In the genomic region with DNA sequence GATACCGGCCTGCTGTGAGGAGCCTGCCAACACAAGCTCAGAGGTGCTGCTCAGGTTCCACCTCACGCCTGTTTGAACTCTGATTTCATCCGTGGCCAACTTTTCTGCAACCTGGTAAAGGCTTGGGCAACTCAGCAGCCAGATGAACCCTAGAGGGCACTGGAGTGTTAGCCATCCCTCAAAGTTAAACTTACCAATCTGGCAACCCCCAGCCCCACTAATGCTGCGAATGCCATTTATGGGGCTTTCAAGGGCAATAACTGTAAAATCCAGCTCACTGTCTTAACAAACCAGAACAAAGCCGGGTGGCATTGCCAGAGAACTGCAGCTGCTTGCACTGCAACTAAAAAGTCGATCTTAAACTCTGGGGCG, we compare ENCODE assay signal across 9 cellular contexts.
A peak's percentile ranks its signal among the peaks of the same experiment; 100 is the strongest.
DNase-seq lines count a peak whose midpoint lies in the region; ATAC-seq, FAIRE-seq and TF ChIP-seq lines count a peak whose summit lies in the region.
"Had no signal": no experiment of that assay in that cellular context is flagged by ENCODE, and none has a peak within 500 bp of the region (broad histone marks: within the 10 kb centered on the region; RNA-seq: fewer than 3 reads in every experiment).

No MANE protein-coding gene starts in this region.

- TF ChIP-seq POLR2A in uterus (IDR thresholded peaks at IDR 0.05), result no peak

- H3K36me3 ChIP-seq in kidney (ENCODE audit: control insufficient read depth in 1 of 2, insufficient read depth in 2 of 2, low read length in 2 of 2), result no peaks in the 10 kb centered on the region
- H3K36me3 ChIP-seq in uterus, result no peaks in the 10 kb centered on the region

- no peak overlapping the region for H3K4me3 ChIP-seq in kidney (ENCODE audit: low read length in 2 of 2)
- H3K4me3 ChIP-seq in uterus, result no peak overlapping the region

- no peak for ATAC-seq in GM21367 (IDR thresholded peaks at IDR 0.05; ENCODE audit: unreplicated experiment)

- intact Hi-C loops in kidney (cut with DNase I) (no loop called here), uterus (cut with DNase I; ENCODE audit: low total_unique reads) (no loop called here)

- DNase-seq in stimulated activated CD4-positive, alpha-beta T cell treated with anti-CD3 and anti-CD28 coated beads, Interleukin-2, amount 100 ng/mL, for 4 hours (ENCODE audit: low read depth), result peak; percentile 6
- no peak for DNase-seq in stimulated activated CD4-positive, alpha-beta T cell treated with anti-CD3 and anti-CD28 coated beads, Interleukin-4, amount 100 ng/mL, for 4 hours
- DNase-seq in activated naive CD4-positive, alpha-beta T cell treated with anti-CD3 and anti-CD28 coated beads, Interleukin-2, amount 50 U/mL, for 16 hours, result peak; percentile 17
- DNase-seq in kidney (no peak), uterus (peak in 1 of 2 donors; percentile 21), T1000 (lab: John Stamatoyannopoulos, UW) (no peak), NCI-H187 (lab: John Stamatoyannopoulos, UW) (no peak)

- H3K4me1 ChIP-seq in kidney (ENCODE audit: control insufficient read depth in 1 of 2, insufficient read depth in 1 of 2, low read depth in 1 of 2, low read length in 2 of 2), result no peaks in the 10 kb centered on the region
- H3K4me1 ChIP-seq in uterus, result no peaks in the 10 kb centered on the region

- H3K9me3 ChIP-seq in kidney (ENCODE audit: control insufficient read depth in 1 of 2, low read length in 2 of 2), result no peaks in the 10 kb centered on the region
- H3K9me3 ChIP-seq in uterus, result no peaks in the 10 kb centered on the region

- FAIRE-seq in kidney (lab: Jason Lieb, UNC), result no peak

- no peak overlapping the region for H3K9ac ChIP-seq in kidney (ENCODE audit: low read length in 2 of 2)
- H3K9ac ChIP-seq: KMS-11 had no signal

- no peak overlapping the region for H3K27ac ChIP-seq in kidney (ENCODE audit: low read depth in 2 of 2, low read length in 2 of 2)
- H3K27ac ChIP-seq in uterus, result no peak overlapping the region
- H3K27ac ChIP-seq: KMS-11 had no signal

- TF ChIP-seq CTCF in kidney (IDR thresholded peaks at IDR 0.05; ENCODE audit: borderline replicate concordance, extremely low read depth, insufficient read depth), result peak; percentile 52
- peak; percentile 29 to 44 (median 39) for TF ChIP-seq CTCF in uterus (IDR thresholded peaks at IDR 0.05)

- H3K27me3 ChIP-seq in uterus, result no peaks in the 10 kb centered on the region

Comparison
In these comparisons a context has a peak if more than half of its experiments do, and no peak if none do; other contexts are left out.
1. DNase-seq: peak in stimulated activated CD4-positive, alpha-beta T cell treated with anti-CD3 and anti-CD28 coated beads, Interleukin-2, amount 100 ng/mL, for 4 hours (single experiment) and activated naive CD4-positive, alpha-beta T cell treated with anti-CD3 and anti-CD28 coated beads, Interleukin-2, amount 50 U/mL, for 16 hours (single experiment); none in stimulated activated CD4-positive, alpha-beta T cell treated with anti-CD3 and anti-CD28 coated beads, Interleukin-4, amount 100 ng/mL, for 4 hours (0 of 2), kidney (single experiment), T1000 (single experiment) and NCI-H187 (0 of 2).